Comparison of ENCODE assay signal across 24 cellular contexts in the genomic region with DNA sequence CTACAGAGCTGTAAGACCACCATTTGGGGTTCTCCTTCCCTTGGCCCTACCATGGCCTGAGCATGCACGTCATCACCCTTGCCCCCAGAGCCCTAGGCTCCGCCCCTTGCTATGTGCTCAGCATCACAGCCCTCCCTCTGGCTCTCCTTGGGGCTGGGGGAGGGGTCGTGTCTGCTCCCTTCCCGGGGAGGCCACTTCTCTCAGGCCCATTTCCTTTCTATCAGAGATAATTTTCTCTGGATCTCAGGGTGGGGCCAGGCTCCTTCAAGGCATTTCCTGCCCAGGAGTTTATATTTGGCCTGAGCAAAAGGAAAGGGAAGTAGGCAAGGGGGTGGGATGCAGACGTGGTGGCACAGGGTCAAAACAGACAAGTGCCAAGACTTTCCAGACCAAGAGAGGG. TPM values are rescaled to one million over a fixed set of nuclear protein-coding genes. Genes with fewer than 3 reads are reported as not detected.
DNase-seq lines count a peak whose midpoint lies in the region; ATAC-seq and TF ChIP-seq lines count a peak whose summit lies in the region.
"Had no signal": no experiment of that assay in that cellular context is flagged by ENCODE, and none has a peak within 500 bp of the region (broad histone marks: within the 10 kb centered on the region; RNA-seq: fewer than 3 reads in every experiment).

No MANE protein-coding gene starts in this region.

- H3K27ac ChIP-seq in lower lobe of right lung, result peak overlapping the region; percentile 36
- H3K27ac ChIP-seq in testis, result no peak overlapping the region
- H3K27ac ChIP-seq: esophagus muscularis mucosa, uterus had no signal

- H3K36me3 Mint-ChIP-seq in CD14-positive monocyte, result peaks cover 2% of the 10 kb centered on the region in 2 donors
- no peaks in the 10 kb centered on the region for H3K36me3 Mint-ChIP-seq in immature natural killer cell
- H3K36me3 Mint-ChIP-seq: activated CD8-positive, alpha-beta memory T cell treated with anti-CD3 and anti-CD28 coated beads, Interleukin-2, amount 10 ng/mL, durations not matched to agents 7 days and 5 days; activated naive CD4-positive, alpha-beta T cell treated with anti-CD3 and anti-CD28 coated beads, Interleukin-2, amount 50 U/mL, for 24 hours had no signal

- H3K9me3 ChIP-seq in Loucy (ENCODE audit: insufficient read depth, low read depth, low read length) (no peaks in the 10 kb centered on the region), lower lobe of right lung (no peaks in the 10 kb centered on the region), testis (no peaks in the 10 kb centered on the region)
- H3K9me3 ChIP-seq: esophagus muscularis mucosa, uterus had no signal

- H3K9me2 ChIP-seq in Loucy (replicated peaks; ENCODE audit: low read depth, low read length), result no peaks in the 10 kb centered on the region

- H3K79me2 ChIP-seq in Loucy (ENCODE audit: insufficient read depth, low read length), result no peaks in the 10 kb centered on the region

- H2AFZ ChIP-seq in Loucy (ENCODE audit: low read length), result peak overlapping the region; percentile 0; the same call in 1 of the 2 replicates

- DNase-seq in CD14-positive monocyte (ENCODE audit: low spot score) (no peak), lower lobe of right lung (no peak), immature natural killer cell (no peak), testis (no peak), SHP77 (lab: John Stamatoyannopoulos, UW) (no peak), T-helper 2 cell (no peak)
- DNase-seq: activated CD4-positive, alpha-beta T cell treated with anti-CD3 and anti-CD28 coated beads for 48 hours; activated CD8-positive, alpha-beta memory T cell treated with anti-CD3 and anti-CD28 coated beads, Interleukin-2, amount 10 ng/mL, durations not matched to agents 7 days and 5 days; C1 segment of cervical spinal cord; cerebellar nuclear complex; DMS 273 treated with DMSO at 0.1 percent for 48 hours; effector CD4-positive, alpha-beta T cell; HCEC 1CT; mammary epithelial cell; NCI-H1436; NCI-H524; stimulated activated CD4-positive, alpha-beta T cell treated with anti-CD3 and anti-CD28 coated beads, Interleukin-15, amount 100 ng/mL, for 24 hours; substantia nigra; uterus had no signal

- H3K4me1 ChIP-seq in Loucy (ENCODE audit: insufficient read depth, low read length, poor library complexity, severe bottlenecking) (peaks cover 6% of the 10 kb centered on the region), lower lobe of right lung (peaks cover 28% of the 10 kb centered on the region), testis (no peaks in the 10 kb centered on the region)
- H3K4me1 ChIP-seq: uterus had no signal

- H3K9me3 Mint-ChIP-seq in CD14-positive monocyte (no peaks in the 10 kb centered on the region), immature natural killer cell (no peaks in the 10 kb centered on the region)
- H3K9me3 Mint-ChIP-seq: activated naive CD4-positive, alpha-beta T cell treated with anti-CD3 and anti-CD28 coated beads, Interleukin-2, amount 50 U/mL, for 24 hours; activated T-helper 1 cell treated with anti-CD3 and anti-CD28 coated beads, Interleukin-12 subunit alpha, Interleukin-12 subunit beta, Interleukin-2, Interleukin-4 antibody, amounts not matched to agents 30 ng/mL and 10 ng/mL and 1 ng/mL, durations not matched to agents 14 hours and 24 hours and 36 hours had no signal

- no peak overlapping the region for H3K4me3 ChIP-seq in Loucy (ENCODE audit: low read length, poor library complexity, severe bottlenecking)
- H3K4me3 ChIP-seq in lower lobe of right lung, result no peak overlapping the region
- no peak overlapping the region for H3K4me3 ChIP-seq in testis
- H3K4me3 ChIP-seq: esophagus muscularis mucosa, uterus had no signal

- no peak overlapping the region for H3K9ac ChIP-seq in Loucy (ENCODE audit: low read depth, low read length, poor library complexity, severe bottlenecking)

- H3K27me3 ChIP-seq in Loucy (ENCODE audit: insufficient read depth, low read length, poor library complexity, severe bottlenecking) (no peaks in the 10 kb centered on the region), lower lobe of right lung (ENCODE audit: low read depth) (no peaks in the 10 kb centered on the region), testis (no peaks in the 10 kb centered on the region)
- H3K27me3 ChIP-seq: esophagus muscularis mucosa, uterus had no signal

- H3K27me3 Mint-ChIP-seq in CD14-positive monocyte (ENCODE audit: low read depth in 3 of 3) (peaks cover 0 to 6% (median 2%) of the 10 kb centered on the region in 3 donors), immature natural killer cell (ENCODE audit: low read depth in 3 of 3) (peaks cover 0 to 6% (median 3%) of the 10 kb centered on the region in 3 donors)
- H3K27me3 Mint-ChIP-seq: activated CD8-positive, alpha-beta memory T cell treated with anti-CD3 and anti-CD28 coated beads, Interleukin-2, amount 10 ng/mL, durations not matched to agents 7 days and 5 days; activated naive CD4-positive, alpha-beta T cell treated with anti-CD3 and anti-CD28 coated beads, Interleukin-2, amount 50 U/mL, for 24 hours had no signal

- WGBS in testis, 2 donors, result 54 to 64% methylated on average over 4 to 5 of the region's 5 CpGs

- peak; percentile 11 for ATAC-seq in esophagus mucosa
- peak; percentile 23 to 37 for ATAC-seq in lower lobe of right lung
- ATAC-seq: activated CD8-positive, alpha-beta memory T cell treated with anti-CD3 and anti-CD28 coated beads, Interleukin-2, amount 10 ng/mL, durations not matched to agents 7 days and 5 days had no signal

- no peaks in the 10 kb centered on the region for H3K36me3 ChIP-seq in Loucy (ENCODE audit: insufficient read depth, low read length)
- H3K36me3 ChIP-seq in lower lobe of right lung, result no peaks in the 10 kb centered on the region
- no peaks in the 10 kb centered on the region for H3K36me3 ChIP-seq in testis (ENCODE audit: low read depth, missing control alignments)
- H3K36me3 ChIP-seq: esophagus muscularis mucosa, uterus had no signal

- intact Hi-C loops in CD14-positive monocyte (cut with micrococcal nuclease) (loop anchor here in 1 of 2 donors (10.0 kb wide), 1 partner anchor 109 kb away; no protein-coding TSS in a partner anchor), lower lobe of right lung (cut with DNase I) (no loop called here), testis (cut with DNase I; ENCODE audit: low total_unique reads) (no loop called here)

- peak overlapping the region; percentile 21 to 41 for H3K4me3 Mint-ChIP-seq in CD14-positive monocyte
- no peak overlapping the region for H3K4me3 Mint-ChIP-seq in immature natural killer cell
- H3K4me3 Mint-ChIP-seq: activated CD8-positive, alpha-beta memory T cell treated with anti-CD3 and anti-CD28 coated beads, Interleukin-2, amount 10 ng/mL, durations not matched to agents 7 days and 5 days; activated naive CD4-positive, alpha-beta T cell treated with anti-CD3 and anti-CD28 coated beads, Interleukin-2, amount 50 U/mL, for 24 hours; activated T-helper 1 cell treated with anti-CD3 and anti-CD28 coated beads, Interleukin-12 subunit alpha, Interleukin-12 subunit beta, Interleukin-2, Interleukin-4 antibody, amounts not matched to agents 30 ng/mL and 10 ng/mL and 1 ng/mL, durations not matched to agents 14 hours and 24 hours and 36 hours had no signal

- no peaks in the 10 kb centered on the region for H4K20me1 ChIP-seq in Loucy (ENCODE audit: insufficient read depth, low read length, poor library complexity, severe bottlenecking)

- no peak for TF ChIP-seq POLR2A in testis (IDR thresholded peaks at IDR 0.05)

- no peaks in the 10 kb centered on the region for H3F3A ChIP-seq in Loucy (ENCODE audit: low read depth)

- H3K4me2 ChIP-seq in Loucy (ENCODE audit: low read depth, low read length, poor library complexity, severe bottlenecking), result no peak overlapping the region

- peaks cover 62% of the 10 kb centered on the region for H3K4me1 Mint-ChIP-seq in CD14-positive monocyte
- H3K4me1 Mint-ChIP-seq in immature natural killer cell, result no peaks in the 10 kb centered on the region
- H3K4me1 Mint-ChIP-seq: activated naive CD4-positive, alpha-beta T cell treated with anti-CD3 and anti-CD28 coated beads, Interleukin-2, amount 50 U/mL, for 24 hours had no signal

- no peak for TF ChIP-seq CTCF in CD14-positive monocyte (IDR thresholded peaks at IDR 0.05)
- no peak for TF ChIP-seq CTCF in Loucy (conservative IDR thresholded peaks at IDR 0.05; ENCODE audit: low read length)
- no peak for TF ChIP-seq CTCF in lower lobe of right lung (IDR thresholded peaks at IDR 0.05)
- no peak for TF ChIP-seq CTCF in testis (IDR thresholded peaks at IDR 0.05)

- H3K27ac Mint-ChIP-seq in CD14-positive monocyte (peak overlapping the region; percentile 74 to 92 (median 85)), immature natural killer cell (no peak overlapping the region)
- H3K27ac Mint-ChIP-seq: activated CD8-positive, alpha-beta memory T cell treated with anti-CD3 and anti-CD28 coated beads, Interleukin-2, amount 10 ng/mL, durations not matched to agents 7 days and 5 days; activated naive CD4-positive, alpha-beta T cell treated with anti-CD3 and anti-CD28 coated beads, Interleukin-2, amount 50 U/mL, for 24 hours had no signal

RNA-seq across cellular contexts. Expression of a gene that starts 55.9 kb away (rescaled TPM):
- 1 to 10 TPM; 1.2 to 1.7 TPM for polyA plus RNA-seq in CD14-positive monocyte
- total RNA-seq in esophagus mucosa, result 0.96 TPM
- 36.5 TPM for total RNA-seq in lower lobe of right lung
- polyA plus RNA-seq in immature natural killer cell, result under 1 TPM in 2 of 3 donors, not detected in 1; 0.22 to 0.27 TPM
- 1 to 10 TPM; 2.3 to 4.0 TPM for total RNA-seq in testis
- polyA plus RNA-seq in testis (ENCODE audit: insufficient read depth, low read depth, low replicate concordance), result 3.1 TPM

Comparison
In these comparisons a context has a peak if more than half of its experiments do, and no peak if none do; other contexts are left out.
1. H3K27ac Mint-ChIP-seq: peak in CD14-positive monocyte (7 of 7); none in immature natural killer cell (0 of 6).
2. H3K4me3 Mint-ChIP-seq: peak in CD14-positive monocyte (2 of 2); none in immature natural killer cell (0 of 5).